ENCODE assay signal across 15 cellular contexts in the genomic region with DNA sequence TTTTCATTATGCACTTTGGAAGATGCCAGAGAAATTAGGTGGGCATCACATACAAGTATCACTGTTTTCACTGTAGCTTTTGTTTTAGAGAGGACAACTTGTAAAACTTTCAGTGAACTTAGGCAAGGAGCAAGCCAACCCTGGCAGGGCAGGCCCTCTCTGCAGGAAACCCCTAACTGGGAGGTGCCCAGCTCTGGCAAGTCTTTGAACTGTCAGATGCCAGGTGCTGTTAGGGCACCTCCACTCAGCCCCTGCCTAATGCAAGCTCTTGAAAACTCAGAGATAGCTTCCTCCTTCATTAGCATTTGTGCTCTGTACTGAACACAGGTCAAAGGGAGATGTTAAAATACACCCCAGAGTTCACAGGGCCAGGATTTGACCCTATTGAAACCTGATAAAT.
"Had no signal": no experiment of that assay in that cellular context is flagged by ENCODE, and none has a peak within 500 bp of the region (broad histone marks: within the 10 kb centered on the region; RNA-seq: fewer than 3 reads in every experiment).

No MANE protein-coding gene starts in this region.

- H3K4me3 ChIP-seq: colonic mucosa, lung, ovary, right atrium auricular region, sigmoid colon, skin epidermis, thyroid gland had no signal

- H3K36me3 ChIP-seq: colonic mucosa, ovary, right atrium auricular region, sigmoid colon, thyroid gland had no signal

- DNase-seq: colonic mucosa; dermis blood vessel endothelial cell; foreskin keratinocyte; left colon; left ventricle myocardium superior; mesenchymal stem cell; naive B cell; ovary; sigmoid colon; stimulated activated CD4-positive, alpha-beta T cell treated with anti-CD3 and anti-CD28 coated beads, Interleukin-12 subunit alpha, Interleukin-12 subunit beta, amount 100 ng/mL, for 4 hours; stimulated activated naive CD4-positive, alpha-beta T cell; thyroid gland had no signal

- H3K9me3 ChIP-seq: colonic mucosa, ovary, right atrium auricular region, sigmoid colon, thyroid gland had no signal

- ATAC-seq: foreskin keratinocyte, left colon, left ventricle myocardium superior had no signal

- H3K27ac ChIP-seq: colonic mucosa, foreskin keratinocyte, ovary, right atrium auricular region, sigmoid colon, skin epidermis, thyroid gland had no signal

- H3K27me3 ChIP-seq: colonic mucosa, foreskin keratinocyte, ovary, right atrium auricular region, sigmoid colon, thyroid gland had no signal

- H3K4me1 ChIP-seq: colonic mucosa, right atrium auricular region, sigmoid colon, thyroid gland had no signal
